1 cellular context compared by ENCODE assay signal in the genomic region with DNA sequence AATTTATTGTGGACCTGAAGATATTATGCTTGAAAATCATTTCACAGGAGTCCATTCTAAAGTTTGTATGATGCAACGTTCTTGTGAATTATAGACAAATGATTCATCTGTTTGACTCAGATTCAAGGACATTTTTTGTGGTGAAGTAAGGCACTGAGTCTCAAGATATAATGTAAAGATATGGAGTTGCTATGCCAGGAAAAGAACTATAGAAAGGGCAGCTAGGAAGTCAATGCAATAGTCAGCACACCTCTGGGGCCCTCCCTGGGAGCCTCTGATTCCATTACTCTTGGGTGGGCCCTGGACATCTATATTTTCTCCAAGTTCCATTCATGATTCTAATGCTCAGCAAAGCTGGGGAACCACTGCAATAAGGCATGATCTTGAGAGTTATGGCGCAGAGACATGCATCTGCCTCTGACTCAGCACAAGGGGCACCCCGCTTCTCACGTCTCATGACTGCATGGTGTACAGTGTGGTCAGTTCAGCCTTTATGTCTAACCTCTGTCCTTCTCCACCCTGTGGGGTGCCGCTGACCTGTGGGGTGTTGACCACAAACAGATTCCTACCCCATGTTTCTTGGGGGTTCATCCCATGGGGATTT.
TF ChIP-seq lines count a peak whose summit lies in the region.

No MANE protein-coding gene starts in this region.

TF ChIP-seq in K562, 482 proteins besides CTCF, POLR2A, EP300 and RAD21 (continued from another document):
- TF ChIP-seq E2F4 (CRISPR knock-in tag; IDR thresholded peaks at IDR 0.05; ENCODE audit: low read depth) (no peak), ZNF696 (CRISPR knock-in tag; conservative IDR thresholded peaks at IDR 0.05) (no peak), CBX5 (IDR thresholded peaks at IDR 0.05; ENCODE audit: borderline replicate concordance, low read depth) (no peak), RBFOX2 (IDR thresholded peaks at IDR 0.05; ENCODE audit: low read depth, low read length) (no peak), ZBTB7A (IDR thresholded peaks at IDR 0.05; ENCODE audit: borderline replicate concordance, control insufficient read depth, low read depth, low read length) (no peak), CEBPG (CRISPR knock-in tag; IDR thresholded peaks at IDR 0.05) (peak; percentile 44; the same call in 1 of the 2 replicates), CEBPG (tag; conservative IDR thresholded peaks at IDR 0.05 in 1 of 2, IDR thresholded peaks at IDR 0.05 in 1 of 2) (peak; percentile 96 to 99), FOXJ2 (tag; IDR thresholded peaks at IDR 0.05) (no peak), ZNF395 (CRISPR knock-in tag; IDR thresholded peaks at IDR 0.05) (peak; percentile 20)
TF ChIP-seq in K562: peak in this region for 58.
